In genomic region chr13:107874456-107874855, GRCh38 we compare ENCODE assay signal across 27 cellular contexts.
"Had no signal": no experiment of that assay in that cellular context is flagged by ENCODE, and none has a peak within 500 bp of the region (broad histone marks: within the 10 kb centered on the region; RNA-seq: fewer than 3 reads in every experiment).

No MANE protein-coding gene starts in this region.

- H2AFZ ChIP-seq: neural progenitor cell, parathyroid adenoma had no signal

- ATAC-seq: natural killer cell; psoas muscle; right cardiac atrium; stimulated activated memory B cell treated with anti-CD40 and anti-IgM and Interleukin-4, amounts not matched to agents 10 μg/mL and 1 μg/mL and 100 μg/mL, for 72 hours had no signal

- H3K9ac ChIP-seq: neural progenitor cell, parathyroid adenoma had no signal

- H3K4me2 ChIP-seq: neural progenitor cell, smooth muscle cell had no signal

- H3K27me3 ChIP-seq: ovary, right lobe of liver, thyroid gland, tibial nerve, upper lobe of left lung, vagina had no signal

- H3K4me1 ChIP-seq: parathyroid adenoma, psoas muscle, right lobe of liver, sigmoid colon, spleen, thyroid gland, tibial nerve, upper lobe of left lung, vagina had no signal

- FAIRE-seq: urothelium cell line had no signal

- H3K27ac ChIP-seq: neural progenitor cell, ovary, parathyroid adenoma, psoas muscle, right lobe of liver, sigmoid colon, spleen, stomach, thoracic aorta, thyroid gland, tibial nerve, upper lobe of left lung, vagina had no signal

- DNase-seq: natural killer cell; occipital lobe; ovary; posterior cingulate gyrus; psoas muscle; right cardiac atrium; right lobe of liver; sigmoid colon; spleen; stimulated activated CD4-positive, alpha-beta T cell treated with anti-CD3 and anti-CD28 coated beads, Interleukin-12 subunit alpha, Interleukin-12 subunit beta, amount 100 ng/mL, for 4 hours; stimulated activated CD4-positive, alpha-beta T cell treated with anti-CD3 and anti-CD28 coated beads, Interleukin-1b, Interleukin-23, amount 100 ng/mL, for 48 hours; stimulated activated CD4-positive, alpha-beta T cell treated with anti-CD3 and anti-CD28 coated beads, Interleukin-4, amount 100 ng/mL, for 1 hour; stimulated activated CD4-positive, alpha-beta T cell treated with anti-CD3 and anti-CD28 coated beads, Interleukin-4, amount 100 ng/mL, for 4 hours; stimulated activated CD8-positive, alpha-beta memory T cell treated with anti-CD3 and anti-CD28 coated beads, Interleukin-4, amount 100 ng/mL, for 48 hours; stimulated activated naive CD4-positive, alpha-beta T cell; stomach; thyroid gland; trophoblast cell; upper lobe of left lung had no signal

- H3K9me3 ChIP-seq: ovary, psoas muscle, right lobe of liver, sigmoid colon, thoracic aorta, thyroid gland, tibial nerve, upper lobe of left lung, vagina had no signal

- H3K4me3 ChIP-seq: neural progenitor cell, ovary, psoas muscle, right lobe of liver, sigmoid colon, smooth muscle cell, spleen, stomach, thoracic aorta, thyroid gland, tibial nerve, upper lobe of left lung, vagina had no signal

- H3K36me3 ChIP-seq: neural progenitor cell, ovary, right lobe of liver, sigmoid colon, spleen, stomach, thoracic aorta, thyroid gland, tibial nerve, upper lobe of left lung, vagina had no signal
